Comparison of ENCODE assay signal across 1 cellular context in the genomic region with DNA sequence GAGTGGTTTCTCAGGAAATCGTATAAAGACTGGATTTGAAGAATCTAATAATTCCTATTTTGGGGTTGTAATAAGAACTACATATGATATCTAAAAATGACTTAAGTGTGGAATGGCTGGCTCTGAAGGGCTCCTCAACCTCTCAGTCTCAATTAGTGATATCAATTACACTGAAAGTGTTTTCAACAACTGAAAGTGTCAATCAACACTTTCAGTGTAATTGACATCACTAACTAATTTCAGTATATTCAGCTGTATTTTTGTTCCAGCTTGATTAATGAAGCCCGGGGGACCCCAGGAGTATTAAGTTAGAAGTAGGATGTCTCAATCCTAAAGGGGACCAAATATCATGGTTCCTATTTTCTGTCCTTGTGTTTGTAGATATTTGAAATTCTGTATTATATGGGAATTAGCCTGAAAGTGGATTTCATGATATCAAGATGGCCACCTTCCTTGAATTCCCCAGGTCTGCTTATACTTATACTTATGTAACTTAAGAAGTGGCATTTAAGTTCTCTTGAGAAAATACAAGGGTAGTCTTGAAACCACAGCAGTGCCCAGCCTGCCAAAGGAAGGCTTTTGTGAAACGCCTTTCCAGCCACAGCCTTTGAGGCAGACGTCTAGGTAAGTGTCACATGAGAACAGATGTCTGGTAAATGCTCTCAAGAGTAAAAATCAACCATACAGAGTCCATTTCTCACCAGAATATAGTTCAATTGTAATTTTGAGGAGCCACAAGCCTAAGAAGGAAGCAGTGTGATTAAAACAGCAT.
TF ChIP-seq lines count a peak whose summit lies in the region.

No MANE protein-coding gene starts in this region.

TF ChIP-seq in GM23338, 12 proteins besides CTCF, POLR2A, EP300 and RAD21 (continued from another document):
- TF ChIP-seq ZNF462 (CRISPR knock-in tag; IDR thresholded peaks at IDR 0.05), result no peak
- no peak for TF ChIP-seq EZH2 (IDR thresholded peaks at IDR 0.05; ENCODE audit: low read depth, unreplicated experiment)
- no peak for TF ChIP-seq NANOG (IDR thresholded peaks at IDR 0.05; ENCODE audit: borderline replicate concordance)
TF ChIP-seq in GM23338: peak in this region for 0.
